Comparison of ENCODE assay signal across 28 cellular contexts in genomic region chr3:125080077-125080476, GRCh38.
"Had no signal": no experiment of that assay in that cellular context is flagged by ENCODE, and none has a peak within 500 bp of the region (broad histone marks: within the 10 kb centered on the region; RNA-seq: fewer than 3 reads in every experiment).

No MANE protein-coding gene starts in this region.

- H3K4me3 ChIP-seq: coronary artery, dorsolateral prefrontal cortex, gastroesophageal sphincter, left lung, lung, ovary, skin epidermis, thoracic aorta, upper lobe of left lung had no signal

- DNase-seq: activated CD4-positive, alpha-beta T cell treated with anti-CD3 and anti-CD28 coated beads for 48 hours; activated CD4-positive, alpha-beta T cell treated with anti-CD3 and anti-CD28 coated beads, Interleukin-2, amount 50 U/mL, for 48 hours; activated CD8-positive, alpha-beta memory T cell treated with anti-CD3 and anti-CD28 coated beads for 24 hours; activated effector memory CD4-positive, alpha-beta T cell treated with anti-CD3 and anti-CD28 coated beads, Interleukin-2, amount 50 U/mL, for 16 hours; activated naive CD4-positive, alpha-beta T cell treated with anti-CD3 and anti-CD28 coated beads for 36 hours; activated naive CD8-positive, alpha-beta T cell treated with anti-CD3 and anti-CD28 coated beads for 36 hours; amniotic stem cell; brain microvascular endothelial cell; dorsolateral prefrontal cortex; effector memory CD4-positive, alpha-beta T cell; hypothalamus; left lung; mesendoderm; ovary; stimulated activated CD4-positive, alpha-beta T cell treated with anti-CD3 and anti-CD28 coated beads, Interleukin-12 subunit alpha, Interleukin-12 subunit beta, amount 100 ng/mL, for 4 hours; stimulated activated CD4-positive, alpha-beta T cell treated with anti-CD3 and anti-CD28 coated beads, Interleukin-4, amount 100 ng/mL, for 1 hour; T-helper 9 cell; upper lobe of left lung; WERI-Rb-1 had no signal

- H3K4me1 ChIP-seq: gastroesophageal sphincter, left lung, upper lobe of left lung had no signal

- ATAC-seq: activated CD4-positive, CD25-positive, alpha-beta regulatory T cell treated with anti-CD3 and anti-CD28 coated beads, Interleukin-2, amount 50 U/mL, for 24 hours; gastroesophageal sphincter; left lung; sciatic nerve; stimulated activated effector memory CD8-positive, alpha-beta T cell treated with anti-CD3 and anti-CD28 coated beads, Interleukin-12 subunit alpha, Interleukin-12 subunit beta, amount 100 ng/mL, for 72 hours had no signal

- H3K27me3 ChIP-seq: brain microvascular endothelial cell, dorsolateral prefrontal cortex, gastroesophageal sphincter, left lung, neutrophil, ovary, upper lobe of left lung had no signal

- H3K27ac ChIP-seq: brain microvascular endothelial cell, coronary artery, dorsolateral prefrontal cortex, gastroesophageal sphincter, left lung, neutrophil, ovary, skin epidermis, thoracic aorta, upper lobe of left lung, WERI-Rb-1 had no signal

- H3K9me3 ChIP-seq: gastroesophageal sphincter, left lung, neutrophil, ovary, thoracic aorta, upper lobe of left lung had no signal

- H3K36me3 ChIP-seq: brain microvascular endothelial cell, gastroesophageal sphincter, left lung, neutrophil, ovary, thoracic aorta, upper lobe of left lung had no signal
